ENCODE assay signal across 17 cellular contexts in the genomic region with DNA sequence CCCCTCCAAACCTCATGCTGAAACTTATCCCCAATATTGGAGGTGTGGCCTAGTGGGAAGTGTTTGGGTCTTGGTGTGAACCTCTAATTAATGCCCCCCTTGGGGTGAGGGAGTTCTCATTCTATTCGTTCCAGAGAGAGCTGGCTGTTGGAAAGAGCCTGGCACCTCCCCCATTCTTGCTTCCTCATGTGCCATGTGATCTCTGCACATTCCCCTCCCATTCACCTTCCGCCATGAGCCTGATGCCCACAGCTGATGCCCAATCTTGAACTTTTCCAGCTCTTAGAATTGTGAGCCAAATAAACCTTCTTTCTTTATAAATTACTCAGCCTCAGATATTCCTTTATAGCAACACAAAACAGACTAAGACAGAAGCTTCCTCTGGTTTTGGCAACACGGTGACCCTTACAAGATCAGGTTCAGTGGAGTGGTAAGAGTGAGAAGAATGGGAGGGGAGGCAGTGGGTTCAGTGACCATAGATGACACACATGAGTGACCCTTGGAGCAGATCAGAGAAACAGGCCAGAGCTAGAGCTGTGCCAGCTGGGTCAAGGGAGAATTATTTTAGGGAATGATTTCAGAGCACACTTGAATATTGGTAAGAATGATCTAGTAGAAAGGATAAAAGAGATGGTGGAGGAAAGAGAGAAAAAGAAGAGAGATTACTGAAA.
A peak's percentile ranks its signal among the peaks of the same experiment; 100 is the strongest.
DNase-seq lines count a peak whose midpoint lies in the region; ATAC-seq and TF ChIP-seq lines count a peak whose summit lies in the region.
"Had no signal": no experiment of that assay in that cellular context is flagged by ENCODE, and none has a peak within 500 bp of the region (broad histone marks: within the 10 kb centered on the region; RNA-seq: fewer than 3 reads in every experiment).

No MANE protein-coding gene starts in this region.

- H3K27me3 ChIP-seq in gastrocnemius medialis, result no peaks in the 10 kb centered on the region
- H3K27me3 ChIP-seq: Peyer's patch had no signal

- peaks cover 16 to 22% of the 10 kb centered on the region in 2 donors for H3K4me1 ChIP-seq in gastrocnemius medialis
- H3K4me1 ChIP-seq: Peyer's patch had no signal

- in situ Hi-C loops in Caki2 (cut with HindIII; ENCODE audit: low pct_unique_long_range_greater_than_20kb, low sequenced_read_pairs), result no loop called here
- in situ Hi-C loops in gastrocnemius medialis (cut with MboI; ENCODE audit: low sequenced_read_pairs in 4 of 4), result no loop called here

- no peaks in the 10 kb centered on the region for H3K9me3 ChIP-seq in gastrocnemius medialis
- H3K9me3 ChIP-seq: Peyer's patch had no signal

- DNase-seq in Caki2 (ENCODE audit: low read depth) (peak; percentile 64), NB4 (ENCODE audit: low read depth) (peak; percentile 23), kidney glomerular epithelial cell (lab: John Stamatoyannopoulos, UW) (peak; percentile 37), gastrocnemius medialis (peak in 1 of 2 donors; percentile 23), NCI-H2171 (lab: John Stamatoyannopoulos, UW) (no peak), T-helper 1 cell (no peak)
- DNase-seq: DMS153, EL, H7, Karpas-422, NCI-H1417, NCI-H1930, NCI-H2171 treated with DMSO at 0.1 percent for 48 hours, NCI-H510A treated with DMSO at 0.1 percent for 48 hours, Peyer's patch, SIG-M5 had no signal

- no peaks in the 10 kb centered on the region for H3K36me3 ChIP-seq in gastrocnemius medialis
- H3K36me3 ChIP-seq: Peyer's patch had no signal

- H3K4me3 ChIP-seq in NB4 (ENCODE audit: low read depth, low read length) (no peak overlapping the region), gastrocnemius medialis (no peak overlapping the region)
- H3K4me3 ChIP-seq: Peyer's patch had no signal

- ATAC-seq in gastrocnemius medialis, result peak; percentile 20 to 25
- ATAC-seq in GM18505 (IDR thresholded peaks at IDR 0.05; ENCODE audit: unreplicated experiment), result no peak

- peak overlapping the region; percentile 65 to 85 (median 73) for H3K27ac ChIP-seq in gastrocnemius medialis
- H3K27ac ChIP-seq: Peyer's patch had no signal

- intact Hi-C loops in gastrocnemius medialis (cut with DNase I; ENCODE audit: low total_unique reads), result loop anchor here (5.0 kb wide), 1 partner anchor 47 kb away; no protein-coding TSS in a partner anchor

- TF ChIP-seq POLR2A in NB4 (IDR thresholded peaks at IDR 0.05; ENCODE audit: extremely low read depth, insufficient read length) (no peak), gastrocnemius medialis (IDR thresholded peaks at IDR 0.05) (no peak), GM18505 (IDR thresholded peaks at IDR 0.05; ENCODE audit: borderline replicate concordance, extremely low read depth, insufficient read depth, insufficient read length) (no peak)

- TF ChIP-seq CTCF in NB4 (IDR thresholded peaks at IDR 0.05; ENCODE audit: low read depth, low read length), result no peak
- no peak for TF ChIP-seq CTCF in gastrocnemius medialis (IDR thresholded peaks at IDR 0.05 in 4 of 5, conservative IDR thresholded peaks at IDR 0.05 in 1 of 5)

Comparison
In these comparisons a context has a peak if more than half of its experiments do, and no peak if none do; other contexts are left out.
1. DNase-seq: peak in Caki2 (single experiment), NB4 (single experiment) and kidney glomerular epithelial cell (single experiment); none in NCI-H2171 (single experiment) and T-helper 1 cell (0 of 5).